1 cellular context compared by ENCODE assay signal in genomic region chr3:196942226-196942914, GRCh38.
TF ChIP-seq lines count a peak whose summit lies in the region.

TSS of gene NCBP2 (minus strand) at chr3:196942528. CDS start at chr3:196942503, 25 bp downstream.

TF ChIP-seq in GM12878, 131 proteins besides CTCF, POLR2A, EP300 and RAD21 (continued from another document and continues in another):
- TF ChIP-seq BCL3 (IDR thresholded peaks at IDR 0.05; ENCODE audit: borderline replicate concordance, insufficient read depth, low read depth, low read length, poor library complexity, severe bottlenecking) = peak; percentile 75
- TF ChIP-seq ZNF24 (IDR thresholded peaks at IDR 0.05) = no peak
- TF ChIP-seq ZBED1 (IDR thresholded peaks at IDR 0.05; ENCODE audit: borderline replicate concordance) = 0 out of 2 replicates have a peak, but pooled peaks have one; percentile 46
- TF ChIP-seq MYC (IDR thresholded peaks at IDR 0.05; ENCODE audit: insufficient read depth, insufficient read length, insufficient replicate concordance, low read length, severe bottlenecking) = peak; percentile 93
- no peak for TF ChIP-seq HSF1 (IDR thresholded peaks at IDR 0.05; ENCODE audit: low read depth, low read length)
- TF ChIP-seq SMC3 (IDR thresholded peaks at IDR 0.05; ENCODE audit: borderline replicate concordance, low read length) = peak; percentile 57
- peak; percentile 97 to 99 for TF ChIP-seq BHLHE40 (IDR thresholded peaks at IDR 0.05; ENCODE audit: borderline replicate concordance in 1 of 2, low read depth in 2 of 2, low read length in 1 of 2)
- no peak for TF ChIP-seq MYB (IDR thresholded peaks at IDR 0.05; ENCODE audit: borderline replicate concordance, low read depth, low read length)
- no peak for TF ChIP-seq KLF5 (IDR thresholded peaks at IDR 0.05; ENCODE audit: partially characterized antibody)
- TF ChIP-seq TARDBP (IDR thresholded peaks at IDR 0.05; ENCODE audit: borderline replicate concordance) = no peak; the same call in 1 of the 2 replicates
- TF ChIP-seq LARP7 (IDR thresholded peaks at IDR 0.05) = peak; percentile 67; the same call in 1 of the 2 replicates
- TF ChIP-seq E4F1 (IDR thresholded peaks at IDR 0.05; ENCODE audit: borderline replicate concordance, partially characterized antibody) = peak; percentile 91
- TF ChIP-seq TBL1XR1 (IDR thresholded peaks at IDR 0.05; ENCODE audit: low read depth, low read length) = peak; percentile 73; the same call in 1 of the 2 replicates
- no peak for TF ChIP-seq NFYA (IDR thresholded peaks at IDR 0.05; ENCODE audit: borderline replicate concordance, low read depth, low read length)
- peak; percentile 88 for TF ChIP-seq NKRF (conservative IDR thresholded peaks at IDR 0.05)
- TF ChIP-seq ZNF274 (IDR thresholded peaks at IDR 0.05; ENCODE audit: insufficient read depth, insufficient read length) = no peak
- TF ChIP-seq TCF7 (IDR thresholded peaks at IDR 0.05; ENCODE audit: borderline replicate concordance) = no peak
- TF ChIP-seq E2F8 (IDR thresholded peaks at IDR 0.05; ENCODE audit: low read depth, partially characterized antibody) = peak; percentile 84
- TF ChIP-seq NRF1 (conservative IDR thresholded peaks at IDR 0.05; ENCODE audit: low read depth, low read length) = no peak
- TF ChIP-seq CBFB (IDR thresholded peaks at IDR 0.05; ENCODE audit: low read depth) = peak; percentile 90
- 0 out of 2 replicates have a peak, but pooled peaks have one; percentile 15 for TF ChIP-seq HDAC2 (IDR thresholded peaks at IDR 0.05)
- no peak for TF ChIP-seq SREBF2 (IDR thresholded peaks at IDR 0.05; ENCODE audit: low read length)
- peak; percentile 82 for TF ChIP-seq SMAD5 (IDR thresholded peaks at IDR 0.05; ENCODE audit: low read depth)
- peak; percentile 84 for TF ChIP-seq ATF3 (IDR thresholded peaks at IDR 0.05; ENCODE audit: borderline replicate concordance, extremely low read depth, low read depth, low read length)
- TF ChIP-seq FOXM1 (IDR thresholded peaks at IDR 0.05; ENCODE audit: low read depth, low read length) = no peak; the same call in 1 of the 2 replicates
- TF ChIP-seq SMAD1 (IDR thresholded peaks at IDR 0.05; ENCODE audit: low read depth, partially characterized antibody) = peak; percentile 82
- TF ChIP-seq JUND (IDR thresholded peaks at IDR 0.05; ENCODE audit: low read depth, low read length) = no peak; the same call in 1 of the 2 replicates
- no peak for TF ChIP-seq RBBP5 (conservative IDR thresholded peaks at IDR 0.05)
- peak; percentile 31 for TF ChIP-seq MEF2B (IDR thresholded peaks at IDR 0.05; ENCODE audit: partially characterized antibody, poor library complexity, severe bottlenecking)
- no peak for TF ChIP-seq RCOR1 (conservative IDR thresholded peaks at IDR 0.05; ENCODE audit: low read depth, low read length)
- peak; percentile 83 for TF ChIP-seq RELB (IDR thresholded peaks at IDR 0.05; ENCODE audit: low read depth)
- peak; percentile 23; the same call in 1 of the 2 replicates for TF ChIP-seq ZNF207 (IDR thresholded peaks at IDR 0.05; ENCODE audit: borderline replicate concordance)
- TF ChIP-seq ASH2L (IDR thresholded peaks at IDR 0.05; ENCODE audit: borderline replicate concordance, low read depth) = no peak; the same call in 1 of the 2 replicates
- peak; percentile 54; the same call in 1 of the 2 replicates for TF ChIP-seq IRF4 (IDR thresholded peaks at IDR 0.05; ENCODE audit: low read depth, low read length)
- peak; percentile 74 for TF ChIP-seq TCF12 (IDR thresholded peaks at IDR 0.05; ENCODE audit: low read depth, low read length)
- TF ChIP-seq CHD4 (IDR thresholded peaks at IDR 0.05) = no peak
- TF ChIP-seq EED (IDR thresholded peaks at IDR 0.05; ENCODE audit: low read depth) = peak; percentile 17; the same call in 1 of the 2 replicates
- TF ChIP-seq YY1 (IDR thresholded peaks at IDR 0.05; ENCODE audit: low read depth, low read length) = peak; percentile 91
- TF ChIP-seq EGR1 (IDR thresholded peaks at IDR 0.05; ENCODE audit: borderline replicate concordance in 1 of 2, low read depth in 2 of 2, low read length in 2 of 2) = peak in 1 of 2 experiments; percentile 54; a peak in 1 of 3 replicates
- peak; percentile 85 for TF ChIP-seq SIN3A (IDR thresholded peaks at IDR 0.05; ENCODE audit: low read depth, low read length)
- peak; percentile 88 for TF ChIP-seq ZNF687 (IDR thresholded peaks at IDR 0.05)
- no peak for TF ChIP-seq KDM1A (IDR thresholded peaks at IDR 0.05; ENCODE audit: borderline replicate concordance)
- TF ChIP-seq SUPT20H (IDR thresholded peaks at IDR 0.05; ENCODE audit: borderline replicate concordance, control insufficient read depth, low read depth, low read length) = no peak
- TF ChIP-seq POLR2AphosphoS2 (IDR thresholded peaks at IDR 0.05; ENCODE audit: low read depth, low read length) = peak; percentile 96
- peak; percentile 94 for TF ChIP-seq IKZF1 (conservative IDR thresholded peaks at IDR 0.05)
- peak; percentile 97 for TF ChIP-seq ELK1 (IDR thresholded peaks at IDR 0.05; ENCODE audit: low read depth, low read length)
- TF ChIP-seq NR2F1 (conservative IDR thresholded peaks at IDR 0.05) = peak; percentile 95
- peak; percentile 94 for TF ChIP-seq POLR2AphosphoS5 (IDR thresholded peaks at IDR 0.05; ENCODE audit: low read length)
- peak; percentile 62 to 76 for TF ChIP-seq IKZF2 (IDR thresholded peaks at IDR 0.05)
- peak; percentile 95 for TF ChIP-seq NR2C1 (IDR thresholded peaks at IDR 0.05)
